In genomic region chr11:10021563-10021962, GRCh38 we compare ENCODE assay signal across 2 cellular contexts.
TF ChIP-seq lines count a peak whose summit lies in the region.

No MANE protein-coding gene starts in this region.

TF ChIP-seq in GM23338, 12 proteins besides CTCF, POLR2A, EP300 and RAD21:
- TF ChIP-seq REST (IDR thresholded peaks at IDR 0.05; ENCODE audit: unreplicated experiment) (no peak), ZNF114 (CRISPR knock-in tag; IDR thresholded peaks at IDR 0.05) (no peak), POLR2AphosphoS5 (IDR thresholded peaks at IDR 0.05; ENCODE audit: low read depth) (no peak), ZNF331 (CRISPR knock-in tag; IDR thresholded peaks at IDR 0.05; ENCODE audit: low read depth) (no peak), STAT1 (IDR thresholded peaks at IDR 0.05; ENCODE audit: unreplicated experiment) (no peak), CREB1 (CRISPR knock-in tag; IDR thresholded peaks at IDR 0.05; ENCODE audit: low read depth) (no peak), ETS1 (IDR thresholded peaks at IDR 0.05) (no peak), EZH2 (IDR thresholded peaks at IDR 0.05; ENCODE audit: low read depth, unreplicated experiment) (no peak), NANOG (IDR thresholded peaks at IDR 0.05; ENCODE audit: borderline replicate concordance) (no peak), EZH2phosphoT487 (IDR thresholded peaks at IDR 0.05; ENCODE audit: unreplicated experiment) (no peak), JUNB (IDR thresholded peaks at IDR 0.05; ENCODE audit: unreplicated experiment) (no peak), ZNF462 (CRISPR knock-in tag; IDR thresholded peaks at IDR 0.05) (no peak)
TF ChIP-seq in GM23338: peak in this region for 0.

TF ChIP-seq in liver, 16 proteins besides CTCF, POLR2A, EP300 and RAD21 (continued from another document):
- TF ChIP-seq, protein P1, sequence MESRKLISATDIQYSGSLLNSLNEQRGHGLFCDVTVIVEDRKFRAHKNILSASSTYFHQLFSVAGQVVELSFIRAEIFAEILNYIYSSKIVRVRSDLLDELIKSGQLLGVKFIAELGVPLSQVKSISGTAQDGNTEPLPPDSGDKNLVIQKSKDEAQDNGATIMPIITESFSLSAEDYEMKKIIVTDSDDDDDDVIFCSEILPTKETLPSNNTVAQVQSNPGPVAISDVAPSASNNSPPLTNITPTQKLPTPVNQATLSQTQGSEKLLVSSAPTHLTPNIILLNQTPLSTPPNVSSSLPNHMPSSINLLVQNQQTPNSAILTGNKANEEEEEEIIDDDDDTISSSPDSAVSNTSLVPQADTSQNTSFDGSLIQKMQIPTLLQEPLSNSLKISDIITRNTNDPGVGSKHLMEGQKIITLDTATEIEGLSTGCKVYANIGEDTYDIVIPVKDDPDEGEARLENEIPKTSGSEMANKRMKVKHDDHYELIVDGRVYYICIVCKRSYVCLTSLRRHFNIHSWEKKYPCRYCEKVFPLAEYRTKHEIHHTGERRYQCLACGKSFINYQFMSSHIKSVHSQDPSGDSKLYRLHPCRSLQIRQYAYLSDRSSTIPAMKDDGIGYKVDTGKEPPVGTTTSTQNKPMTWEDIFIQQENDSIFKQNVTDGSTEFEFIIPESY (IDR thresholded peaks at IDR 0.05), result no peak
- TF ChIP-seq FOXA1 (IDR thresholded peaks at IDR 0.05) (no peak), YY1 (IDR thresholded peaks at IDR 0.05) (no peak), EGR1 (IDR thresholded peaks at IDR 0.05; ENCODE audit: low read depth in 2 of 2) (no peak), MAX (IDR thresholded peaks at IDR 0.05) (no peak)
